35 cellular contexts compared by ENCODE assay signal in genomic region chr12:75196408-75196807, GRCh38. TPM values are rescaled to one million over a fixed set of nuclear protein-coding genes. Genes with fewer than 3 reads are reported as not detected.
"Had no signal": no experiment of that assay in that cellular context is flagged by ENCODE, and none has a peak within 500 bp of the region (broad histone marks: within the 10 kb centered on the region; RNA-seq: fewer than 3 reads in every experiment).

No MANE protein-coding gene starts in this region.

- DNase-seq: activated CD4-positive, alpha-beta T cell treated with anti-CD3 and anti-CD28 coated beads for 1 hour; activated CD4-positive, alpha-beta T cell treated with anti-CD3 and anti-CD28 coated beads for 4 hours; activated CD4-positive, alpha-beta T cell treated with anti-CD3 and anti-CD28 coated beads, Interleukin-2, amount 10 ng/mL, durations not matched to agents 7 days and 5 days; activated CD4-positive, alpha-beta T cell treated with anti-CD3 and anti-CD28 coated beads, Interleukin-2, amount 50 U/mL, for 48 hours; activated CD8-positive, alpha-beta memory T cell treated with anti-CD3 and anti-CD28 coated beads for 24 hours; activated CD8-positive, alpha-beta T cell treated with anti-CD3 and anti-CD28 coated beads for 36 hours; activated effector memory CD4-positive, alpha-beta T cell treated with Interleukin-2 at 50 U/mL for 16 hours; activated gamma-delta T cell treated with Interleukin-2 at 50 U/mL for 16 hours; activated naive CD4-positive, alpha-beta T cell treated with anti-CD3 and anti-CD28 coated beads, Interleukin-2, amount 50 U/mL, for 16 hours; activated naive CD4-positive, alpha-beta T cell treated with Interleukin-2 at 50 U/mL for 16 hours; activated T-cell treated with anti-CD3 and anti-CD28 coated beads, Interleukin-2, amount 50 U/mL, for 4 hours; amniotic stem cell; anterior cingulate cortex; brain microvascular endothelial cell; central memory CD4-positive, alpha-beta T cell; cerebellar nuclear complex; colonic mucosa; effector CD8-positive, alpha-beta T cell; erythroblast; esophagus squamous epithelium; gastrocnemius medialis; glutamatergic neuron; heart left ventricle; T-helper 1 cell; T-helper 17 cell; T1000 had no signal

- H3K9me3 ChIP-seq: colonic mucosa, esophagus squamous epithelium, gastrocnemius medialis, heart left ventricle had no signal

- H3K27me3 ChIP-seq: brain microvascular endothelial cell, cardiac muscle cell, colonic mucosa, esophagus squamous epithelium, gastrocnemius medialis, heart left ventricle had no signal

- H3K4me3 ChIP-seq: cardiac muscle cell, colonic mucosa, esophagus squamous epithelium, gastrocnemius medialis, heart left ventricle had no signal

- H3K4me1 ChIP-seq: colonic mucosa, gastrocnemius medialis, heart left ventricle had no signal

- H3K27ac ChIP-seq: brain microvascular endothelial cell, cardiac muscle cell, colonic mucosa, gastrocnemius medialis, heart left ventricle, VCaP had no signal

- ATAC-seq: activated CD8-positive, alpha-beta T cell treated with anti-CD3 and anti-CD28 coated beads for 36 hours; activated T-cell treated with anti-CD3 and anti-CD28 coated beads, Interleukin-2, amount 50 U/mL, for 4 hours; gastrocnemius medialis; heart left ventricle; T-helper 17 cell; WTC11 had no signal

- H3K36me3 ChIP-seq: brain microvascular endothelial cell, cardiac muscle cell, colonic mucosa, esophagus squamous epithelium, gastrocnemius medialis, heart left ventricle had no signal

RNA-seq across cellular contexts. Expression of gene KCNC2, which starts 13.2 kb away (rescaled TPM):
- total RNA-seq: activated CD4-positive, alpha-beta T cell treated with anti-CD3 and anti-CD28 coated beads, Interleukin-2, amount 10 ng/mL, durations not matched to agents 7 days and 5 days; activated CD8-positive, alpha-beta T cell treated with anti-CD3 and anti-CD28 coated beads for 36 hours; activated T-cell treated with anti-CD3 and anti-CD28 coated beads, Interleukin-2, amount 50 U/mL, for 4 hours; activated T-helper 17 cell treated with anti-CD3 and anti-CD28 coated beads, Interleukin-2, amount 50 U/mL, for 72 hours; astrocyte; cardiac muscle cell; dermis microvascular lymphatic vessel endothelial cell; endothelial cell of umbilical vein; esophagus squamous epithelium; fibroblast of lung; gastrocnemius medialis; heart left ventricle; T-helper 17 cell; WTC11 had no signal
- polyA plus RNA-seq: adipose tissue, cardiac muscle cell, endothelial cell of umbilical vein, fibroblast of lung, heart left ventricle had no signal
